8 cellular contexts compared by ENCODE assay signal in genomic region chr10:46106410-46107255, GRCh38.
DNase-seq lines count a peak whose midpoint lies in the region; ATAC-seq and FAIRE-seq lines count a peak whose summit lies in the region.

No MANE protein-coding gene starts in this region.

- H3K36me3 ChIP-seq in ES-I3 (ENCODE audit: insufficient read depth, low read length) (no peaks in the 10 kb centered on the region), small intestine (ENCODE audit: control insufficient read depth in 2 of 2, insufficient read depth in 2 of 2, low read length in 2 of 2) (no peaks in the 10 kb centered on the region)

- 3 to 6% (median 6%) methylated on average over 25 to 55 of the region's 55 CpGs for WGBS in small intestine, 3 donors

- no peaks in the 10 kb centered on the region for H3K9me3 Mint-ChIP-seq in T-helper 2 cell treated with Interferon-gamma antibody and Interleukin-4, amounts not matched to agents 5 μg/mL and 100 μg/mL, for 36 hours

- H3K27me3 Mint-ChIP-seq in T-helper 2 cell treated with Interferon-gamma antibody and Interleukin-4, amounts not matched to agents 5 μg/mL and 100 μg/mL, for 36 hours (ENCODE audit: low read depth) = peaks cover 30% of the 10 kb centered on the region

- peak overlapping the region; percentile 23 for H3K27ac Mint-ChIP-seq in T-helper 2 cell treated with Interferon-gamma antibody and Interleukin-4, amounts not matched to agents 5 μg/mL and 100 μg/mL, for 36 hours

- H3K27ac ChIP-seq in small intestine (ENCODE audit: low read depth in 1 of 2, low read length in 1 of 2) = peak overlapping the region in 1 of 2 donors; percentile 24

- H3K27me3 ChIP-seq in small intestine (ENCODE audit: control insufficient read depth in 2 of 2, insufficient read depth in 2 of 2, low read length in 2 of 2) = peaks cover 0 to 2% of the 10 kb centered on the region in 2 donors

- H3K36me3 Mint-ChIP-seq in T-helper 2 cell treated with Interferon-gamma antibody and Interleukin-4, amounts not matched to agents 5 μg/mL and 100 μg/mL, for 36 hours (ENCODE audit: low read depth) = no peaks in the 10 kb centered on the region

- peak overlapping the region; percentile 61 for H3K9ac ChIP-seq in ES-I3 (ENCODE audit: low read depth, low read length)

- peak overlapping the region; percentile 57 for H3K4me3 ChIP-seq in Jurkat, Clone E6-1 (ENCODE audit: low read length)
- H3K4me3 ChIP-seq in small intestine (ENCODE audit: low read depth in 1 of 2, low read length in 2 of 2) = peak overlapping the region; percentile 34 to 41

- FAIRE-seq in small intestine (lab: Jason Lieb, UNC) = no peak

- no peaks in the 10 kb centered on the region for H3K4me1 ChIP-seq in ES-I3 (ENCODE audit: insufficient read depth, low read length)
- H3K4me1 ChIP-seq in small intestine (ENCODE audit: control insufficient read depth in 2 of 2, insufficient read depth in 1 of 2, low read depth in 1 of 2, low read length in 1 of 2) = peaks cover 0 to 5% of the 10 kb centered on the region in 2 donors

- peaks cover 15% of the 10 kb centered on the region for H3K4me1 Mint-ChIP-seq in T-helper 2 cell treated with Interferon-gamma antibody and Interleukin-4, amounts not matched to agents 5 μg/mL and 100 μg/mL, for 36 hours (ENCODE audit: low read depth)

- H3K9me3 ChIP-seq in ES-I3 (ENCODE audit: control insufficient read depth, insufficient read depth, low read length) (no peaks in the 10 kb centered on the region), small intestine (ENCODE audit: control insufficient read depth, low read depth) (no peaks in the 10 kb centered on the region)

- DNase-seq in Jurkat, Clone E6-1 (ENCODE audit: low read depth, low spot score) = no peak
- DNase-seq in T-helper 2 cell treated with Interferon-gamma antibody and Interleukin-4, amounts not matched to agents 5 μg/mL and 100 μg/mL, for 36 hours (ENCODE audit: low spot score) = peak; percentile 66
- DNase-seq in cerebellar cortex (ENCODE audit: low spot score) (peak; percentile 26), islet precursor cell (peak; percentile 89), small intestine (peak; percentile 71), NCI-H2029 (lab: John Stamatoyannopoulos, UW) (no peak)

- peak overlapping the region; percentile 86 for H3K4me3 Mint-ChIP-seq in T-helper 2 cell treated with Interferon-gamma antibody and Interleukin-4, amounts not matched to agents 5 μg/mL and 100 μg/mL, for 36 hours

- ATAC-seq in GM21786 (IDR thresholded peaks at IDR 0.05; ENCODE audit: unreplicated experiment) = peak; percentile 77

Comparison
In these comparisons a context has a peak if more than half of its experiments do, and no peak if none do; other contexts are left out.
1. DNase-seq: peak in T-helper 2 cell treated with Interferon-gamma antibody and Interleukin-4, amounts not matched to agents 5 μg/mL and 100 μg/mL, for 36 hours (single experiment), cerebellar cortex (single experiment), islet precursor cell (single experiment) and small intestine (single experiment); none in Jurkat, Clone E6-1 (single experiment) and NCI-H2029 (single experiment).